In the genomic region with DNA sequence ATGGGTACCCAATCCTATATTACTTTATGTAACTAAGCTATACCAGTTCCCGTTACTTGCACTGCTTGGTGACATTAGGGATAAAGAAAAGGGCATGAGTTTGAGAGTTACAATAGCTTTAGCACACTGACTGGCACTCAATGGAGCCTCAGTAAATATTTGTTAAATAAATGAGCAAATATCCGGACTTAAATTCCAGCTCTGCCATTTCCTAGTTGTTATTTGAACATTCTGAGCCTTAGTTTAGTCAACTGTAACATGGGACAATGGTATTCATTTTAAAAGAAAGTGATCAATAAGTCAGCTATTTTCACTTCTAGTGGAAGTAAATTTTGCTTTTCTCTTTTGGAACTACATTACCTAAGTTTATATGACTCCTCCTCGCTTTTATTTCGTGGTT, we compare ENCODE assay signal across 22 cellular contexts.
"Had no signal": no experiment of that assay in that cellular context is flagged by ENCODE, and none has a peak within 500 bp of the region (broad histone marks: within the 10 kb centered on the region; RNA-seq: fewer than 3 reads in every experiment).

No MANE protein-coding gene starts in this region.

- DNase-seq: effector CD4-positive, alpha-beta T cell; endodermal cell; erythroblast; foreskin melanocyte; head of caudate nucleus; hippocampal formation; left colon; naive thymus-derived CD4-positive, alpha-beta T cell; nephron progenitor cell; psoas muscle; retina; spleen; stimulated activated CD4-positive, alpha-beta T cell treated with anti-CD3 and anti-CD28 coated beads, Interleukin-15, amount 100 ng/mL, for 24 hours; stimulated activated CD4-positive, alpha-beta T cell treated with anti-CD3 and anti-CD28 coated beads, Interleukin-1b, Interleukin-23, amount 100 ng/mL, for 48 hours; stimulated activated CD4-positive, alpha-beta T cell treated with anti-CD3 and anti-CD28 coated beads, Interleukin-4, amount 100 ng/mL, for 24 hours; stimulated activated naive B cell treated with anti-CD40 and anti-IgM and Interleukin-4, amounts not matched to agents 10 μg/mL and 1 μg/mL and 100 μg/mL, for 72 hours; stimulated activated naive CD8-positive, alpha-beta T cell treated with anti-CD3 and anti-CD28 coated beads, Interleukin-15, amount 100 ng/mL, for 72 hours; testis; upper lobe of right lung had no signal

- H3K27ac Mint-ChIP-seq: endodermal cell; naive thymus-derived CD4-positive, alpha-beta T cell; nephron progenitor cell; stimulated activated naive B cell treated with anti-CD40 and anti-IgM and Interleukin-4, amounts not matched to agents 10 μg/mL and 1 μg/mL and 100 μg/mL, for 72 hours; stimulated activated naive CD8-positive, alpha-beta T cell treated with anti-CD3 and anti-CD28 coated beads, Interleukin-15, amount 100 ng/mL, for 72 hours had no signal

- H3K27ac ChIP-seq: psoas muscle, spleen, testis, tibial nerve, upper lobe of right lung, vagina had no signal

- H3K4me3 Mint-ChIP-seq: endodermal cell; naive thymus-derived CD4-positive, alpha-beta T cell; nephron progenitor cell; stimulated activated naive B cell treated with anti-CD40 and anti-IgM and Interleukin-4, amounts not matched to agents 10 μg/mL and 1 μg/mL and 100 μg/mL, for 72 hours; stimulated activated naive CD8-positive, alpha-beta T cell treated with anti-CD3 and anti-CD28 coated beads, Interleukin-15, amount 100 ng/mL, for 72 hours had no signal

- H3K36me3 Mint-ChIP-seq: naive thymus-derived CD4-positive, alpha-beta T cell; stimulated activated naive B cell treated with anti-CD40 and anti-IgM and Interleukin-4, amounts not matched to agents 10 μg/mL and 1 μg/mL and 100 μg/mL, for 72 hours had no signal

- H3K27me3 Mint-ChIP-seq: naive thymus-derived CD4-positive, alpha-beta T cell; stimulated activated naive CD8-positive, alpha-beta T cell treated with anti-CD3 and anti-CD28 coated beads, Interleukin-15, amount 100 ng/mL, for 72 hours had no signal

- H3K9me3 Mint-ChIP-seq: nephron progenitor cell; stimulated activated naive B cell treated with anti-CD40 and anti-IgM and Interleukin-4, amounts not matched to agents 10 μg/mL and 1 μg/mL and 100 μg/mL, for 72 hours; stimulated activated naive CD8-positive, alpha-beta T cell treated with anti-CD3 and anti-CD28 coated beads, Interleukin-15, amount 100 ng/mL, for 72 hours had no signal

- H3K4me3 ChIP-seq: lung, psoas muscle, spleen, testis, tibial nerve, upper lobe of right lung, vagina had no signal

- H3K36me3 ChIP-seq: spleen, tibial nerve, upper lobe of right lung, vagina had no signal

- H3K9me3 ChIP-seq: psoas muscle, spleen, testis, tibial nerve, upper lobe of right lung, vagina had no signal

- H3K4me1 Mint-ChIP-seq: stimulated activated naive B cell treated with anti-CD40 and anti-IgM and Interleukin-4, amounts not matched to agents 10 μg/mL and 1 μg/mL and 100 μg/mL, for 72 hours; stimulated activated naive CD8-positive, alpha-beta T cell treated with anti-CD3 and anti-CD28 coated beads, Interleukin-15, amount 100 ng/mL, for 72 hours had no signal

- H3K4me1 ChIP-seq: spleen, testis, upper lobe of right lung, vagina had no signal

- H3K27me3 ChIP-seq: spleen, testis, tibial nerve, upper lobe of right lung, vagina had no signal
